ENCODE assay signal across 1 cellular context in genomic region chrX:153672531-153673397, GRCh38.
TF ChIP-seq lines count a peak whose summit lies in the region.

No MANE protein-coding gene starts in this region.

TF ChIP-seq in GM23338, 12 proteins besides CTCF, POLR2A, EP300 and RAD21 (continued from another document):
- TF ChIP-seq, protein P1, sequence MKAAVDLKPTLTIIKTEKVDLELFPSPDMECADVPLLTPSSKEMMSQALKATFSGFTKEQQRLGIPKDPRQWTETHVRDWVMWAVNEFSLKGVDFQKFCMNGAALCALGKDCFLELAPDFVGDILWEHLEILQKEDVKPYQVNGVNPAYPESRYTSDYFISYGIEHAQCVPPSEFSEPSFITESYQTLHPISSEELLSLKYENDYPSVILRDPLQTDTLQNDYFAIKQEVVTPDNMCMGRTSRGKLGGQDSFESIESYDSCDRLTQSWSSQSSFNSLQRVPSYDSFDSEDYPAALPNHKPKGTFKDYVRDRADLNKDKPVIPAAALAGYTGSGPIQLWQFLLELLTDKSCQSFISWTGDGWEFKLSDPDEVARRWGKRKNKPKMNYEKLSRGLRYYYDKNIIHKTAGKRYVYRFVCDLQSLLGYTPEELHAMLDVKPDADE (IDR thresholded peaks at IDR 0.05), result no peak
- no peak for TF ChIP-seq JUNB (IDR thresholded peaks at IDR 0.05; ENCODE audit: unreplicated experiment)
- no peak for TF ChIP-seq EZH2 (IDR thresholded peaks at IDR 0.05; ENCODE audit: low read depth, unreplicated experiment)
- TF ChIP-seq, protein P2, sequence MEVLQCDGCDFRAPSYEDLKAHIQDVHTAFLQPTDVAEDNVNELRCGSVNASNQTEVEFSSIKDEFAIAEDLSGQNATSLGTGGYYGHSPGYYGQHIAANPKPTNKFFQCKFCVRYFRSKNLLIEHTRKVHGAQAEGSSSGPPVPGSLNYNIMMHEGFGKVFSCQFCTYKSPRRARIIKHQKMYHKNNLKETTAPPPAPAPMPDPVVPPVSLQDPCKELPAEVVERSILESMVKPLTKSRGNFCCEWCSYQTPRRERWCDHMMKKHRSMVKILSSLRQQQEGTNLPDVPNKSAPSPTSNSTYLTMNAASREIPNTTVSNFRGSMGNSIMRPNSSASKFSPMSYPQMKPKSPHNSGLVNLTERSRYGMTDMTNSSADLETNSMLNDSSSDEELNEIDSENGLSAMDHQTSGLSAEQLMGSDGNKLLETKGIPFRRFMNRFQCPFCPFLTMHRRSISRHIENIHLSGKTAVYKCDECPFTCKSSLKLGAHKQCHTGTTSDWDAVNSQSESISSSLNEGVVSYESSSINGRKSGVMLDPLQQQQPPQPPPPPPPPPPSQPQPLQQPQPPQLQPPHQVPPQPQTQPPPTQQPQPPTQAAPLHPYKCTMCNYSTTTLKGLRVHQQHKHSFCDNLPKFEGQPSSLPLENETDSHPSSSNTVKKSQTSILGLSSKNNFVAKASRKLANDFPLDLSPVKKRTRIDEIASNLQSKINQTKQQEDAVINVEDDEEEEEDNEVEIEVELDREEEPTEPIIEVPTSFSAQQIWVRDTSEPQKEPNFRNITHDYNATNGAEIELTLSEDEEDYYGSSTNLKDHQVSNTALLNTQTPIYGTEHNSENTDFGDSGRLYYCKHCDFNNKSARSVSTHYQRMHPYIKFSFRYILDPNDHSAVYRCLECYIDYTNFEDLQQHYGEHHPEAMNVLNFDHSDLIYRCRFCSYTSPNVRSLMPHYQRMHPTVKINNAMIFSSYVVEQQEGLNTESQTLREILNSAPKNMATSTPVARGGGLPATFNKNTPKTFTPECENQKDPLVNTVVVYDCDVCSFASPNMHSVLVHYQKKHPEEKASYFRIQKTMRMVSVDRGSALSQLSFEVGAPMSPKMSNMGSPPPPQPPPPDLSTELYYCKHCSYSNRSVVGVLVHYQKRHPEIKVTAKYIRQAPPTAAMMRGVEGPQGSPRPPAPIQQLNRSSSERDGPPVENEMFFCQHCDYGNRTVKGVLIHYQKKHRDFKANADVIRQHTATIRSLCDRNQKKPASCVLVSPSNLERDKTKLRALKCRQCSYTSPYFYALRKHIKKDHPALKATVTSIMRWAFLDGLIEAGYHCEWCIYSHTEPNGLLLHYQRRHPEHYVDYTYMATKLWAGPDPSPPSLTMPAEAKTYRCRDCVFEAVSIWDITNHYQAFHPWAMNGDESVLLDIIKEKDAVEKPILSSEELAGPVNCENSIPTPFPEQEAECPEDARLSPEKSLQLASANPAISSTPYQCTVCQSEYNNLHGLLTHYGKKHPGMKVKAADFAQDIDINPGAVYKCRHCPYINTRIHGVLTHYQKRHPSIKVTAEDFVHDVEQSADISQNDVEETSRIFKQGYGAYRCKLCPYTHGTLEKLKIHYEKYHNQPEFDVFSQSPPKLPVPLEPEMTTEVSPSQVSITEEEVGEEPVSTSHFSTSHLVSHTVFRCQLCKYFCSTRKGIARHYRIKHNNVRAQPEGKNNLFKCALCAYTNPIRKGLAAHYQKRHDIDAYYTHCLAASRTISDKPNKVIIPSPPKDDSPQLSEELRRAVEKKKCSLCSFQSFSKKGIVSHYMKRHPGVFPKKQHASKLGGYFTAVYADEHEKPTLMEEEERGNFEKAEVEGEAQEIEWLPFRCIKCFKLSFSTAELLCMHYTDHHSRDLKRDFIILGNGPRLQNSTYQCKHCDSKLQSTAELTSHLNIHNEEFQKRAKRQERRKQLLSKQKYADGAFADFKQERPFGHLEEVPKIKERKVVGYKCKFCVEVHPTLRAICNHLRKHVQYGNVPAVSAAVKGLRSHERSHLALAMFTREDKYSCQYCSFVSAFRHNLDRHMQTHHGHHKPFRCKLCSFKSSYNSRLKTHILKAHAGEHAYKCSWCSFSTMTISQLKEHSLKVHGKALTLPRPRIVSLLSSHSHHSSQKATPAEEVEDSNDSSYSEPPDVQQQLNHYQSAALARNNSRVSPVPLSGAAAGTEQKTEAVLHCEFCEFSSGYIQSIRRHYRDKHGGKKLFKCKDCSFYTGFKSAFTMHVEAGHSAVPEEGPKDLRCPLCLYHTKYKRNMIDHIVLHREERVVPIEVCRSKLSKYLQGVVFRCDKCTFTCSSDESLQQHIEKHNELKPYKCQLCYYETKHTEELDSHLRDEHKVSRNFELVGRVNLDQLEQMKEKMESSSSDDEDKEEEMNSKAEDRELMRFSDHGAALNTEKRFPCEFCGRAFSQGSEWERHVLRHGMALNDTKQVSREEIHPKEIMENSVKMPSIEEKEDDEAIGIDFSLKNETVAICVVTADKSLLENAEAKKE (CRISPR knock-in tag; IDR thresholded peaks at IDR 0.05), result no peak
- no peak for TF ChIP-seq STAT1 (IDR thresholded peaks at IDR 0.05; ENCODE audit: unreplicated experiment)
- no peak for TF ChIP-seq POLR2AphosphoS5 (IDR thresholded peaks at IDR 0.05; ENCODE audit: low read depth)
- no peak for TF ChIP-seq ZNF114 (CRISPR knock-in tag; IDR thresholded peaks at IDR 0.05)
- no peak for TF ChIP-seq EZH2phosphoT487 (IDR thresholded peaks at IDR 0.05; ENCODE audit: unreplicated experiment)
- no peak for TF ChIP-seq CREB1 (CRISPR knock-in tag; IDR thresholded peaks at IDR 0.05; ENCODE audit: low read depth)
